ENCODE assay signal across 8 cellular contexts in the genomic region with DNA sequence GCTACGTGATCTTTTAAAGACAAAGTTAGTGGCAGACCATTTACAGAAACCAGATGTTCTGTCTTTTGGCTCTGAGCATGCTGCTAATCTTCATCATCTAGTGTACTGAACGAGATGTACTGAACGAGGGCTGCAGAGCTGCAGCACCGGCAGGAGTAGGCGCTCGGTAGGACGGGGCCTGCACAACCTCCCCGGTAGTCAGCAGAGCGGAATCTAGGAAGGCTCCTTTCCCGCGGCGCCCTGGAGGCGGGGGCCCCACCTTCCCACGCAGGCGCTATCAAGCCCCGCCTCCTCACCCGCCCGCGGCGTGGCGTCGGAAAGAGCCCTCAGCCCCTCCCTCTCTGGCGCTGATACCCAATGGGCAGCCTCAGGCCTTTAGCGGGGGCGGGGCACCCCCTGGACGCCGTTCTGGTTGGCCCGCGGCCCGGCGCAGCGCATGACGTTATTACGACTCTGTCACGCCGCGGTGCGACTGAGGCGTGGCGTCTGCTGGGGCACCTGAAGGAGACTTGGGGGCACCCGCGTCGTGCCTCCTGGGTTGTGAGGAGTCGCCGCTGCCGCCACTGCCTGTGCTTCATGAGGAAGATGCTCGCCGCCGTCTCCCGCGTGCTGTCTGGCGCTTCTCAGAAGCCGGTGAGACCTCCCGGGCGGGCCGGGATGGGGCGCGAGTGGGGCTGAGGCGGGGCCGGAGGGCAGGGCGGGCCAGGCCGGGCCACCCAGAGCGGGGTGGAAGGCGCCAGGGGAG. TPM values are rescaled to one million over a fixed set of nuclear protein-coding genes. Genes with fewer than 3 reads are reported as not detected.
DNase-seq lines count a peak whose midpoint lies in the region; ATAC-seq lines count a peak whose summit lies in the region.

A gene (plus strand): TSS at position 466 of the 745 bp plus-strand sequence. CDS start 111 bp downstream, at position 577.

- H3K9me3 Mint-ChIP-seq in CD8-positive, alpha-beta memory T cell, result no peaks in the 10 kb centered on the region

- H3K27me3 Mint-ChIP-seq in CD8-positive, alpha-beta memory T cell, result peaks cover 4 to 10% of the 10 kb centered on the region in 2 donors

- peak; percentile 86 to 95 (median 91) for DNase-seq in CD8-positive, alpha-beta memory T cell
- peak; percentile 63 for DNase-seq in HS-5 (ENCODE audit: low read depth)
- DNase-seq in NK-92 treated with Interleukin-12 subunit alpha and Interleukin-12 subunit beta, amount 100 ng/mL, for 24 hours (lab: John Stamatoyannopoulos, UW), result peak; percentile 84
- DNase-seq in activated CD8-positive, alpha-beta memory T cell treated with anti-CD3 and anti-CD28 coated beads for 24 hours, result peak; percentile 91
- DNase-seq in effector CD4-positive, alpha-beta T cell, result peak; percentile 88
- peak; percentile 90 to 92 for DNase-seq in lung microvascular endothelial cell (ENCODE audit: low read depth in 2 of 2)
- DNase-seq in stimulated activated CD4-positive, alpha-beta T cell treated with anti-CD3 and anti-CD28 coated beads, TNF-alpha, amount 100 ng/mL, for 48 hours (ENCODE audit: low read depth in 3 of 3), result peak; percentile 78 to 86 (median 84)

- peaks cover 0 to 10% (median 0%) of the 10 kb centered on the region in 3 donors for H3K36me3 Mint-ChIP-seq in CD8-positive, alpha-beta memory T cell

- no peaks in the 10 kb centered on the region for H3K27me3 ChIP-seq in CD8-positive, alpha-beta memory T cell (ENCODE audit: insufficient read depth, low read length, poor library complexity, severe bottlenecking)

- no peaks in the 10 kb centered on the region for H3K36me3 ChIP-seq in CD8-positive, alpha-beta memory T cell (ENCODE audit: insufficient read depth, low read length)

- peak; percentile 99 for ATAC-seq in GM19468 (IDR thresholded peaks at IDR 0.05; ENCODE audit: extremely low read depth, unreplicated experiment)

- H3K4me3 ChIP-seq in CD8-positive, alpha-beta memory T cell (ENCODE audit: low read length), result peak within 1 kb of the TSS; percentile 58

- H3K4me1 Mint-ChIP-seq in CD8-positive, alpha-beta memory T cell, result peaks cover 18 to 37% (median 34%) of the 10 kb centered on the region in 3 donors

- peak within 1 kb of the TSS; percentile 86 for H3K27ac ChIP-seq in CD8-positive, alpha-beta memory T cell (ENCODE audit: low read depth, low read length)

- POLR2A ChIA-PET in CD8-positive, alpha-beta memory T cell (lab: Charles Lee), result no interaction called here

- peak within 1 kb of the TSS; percentile 85 to 99 (median 88) for H3K4me3 Mint-ChIP-seq in CD8-positive, alpha-beta memory T cell

- no peaks in the 10 kb centered on the region for H3K9me3 ChIP-seq in CD8-positive, alpha-beta memory T cell (ENCODE audit: low read length)

- H3K27ac Mint-ChIP-seq in CD8-positive, alpha-beta memory T cell, result peak within 1 kb of the TSS; percentile 88 to 98 (median 92)

- CTCF ChIA-PET in CD8-positive, alpha-beta memory T cell (lab: Charles Lee), result no interaction called here

- H3K4me1 ChIP-seq in CD8-positive, alpha-beta memory T cell (ENCODE audit: insufficient read depth, low read length), result peaks cover 7% of the 10 kb centered on the region

RNA-seq across cellular contexts. Expression of the gene that starts here (rescaled TPM):
- total RNA-seq in CD8-positive, alpha-beta memory T cell, result 100 to 1,000 TPM; 251 to 265 TPM
- 81.6 TPM for polyA plus RNA-seq in CD8-positive, alpha-beta memory T cell
- 54.8 and 63.4 TPM in 2 replicates for total RNA-seq in lung microvascular endothelial cell

Comparison
In these comparisons a context has a peak if more than half of its experiments do, and no peak if none do; other contexts are left out.
1. Peak in every context shown above with its lines: DNase-seq, ATAC-seq, H3K4me3 ChIP-seq and H3K27ac ChIP-seq.